Comparison of ENCODE assay signal across 9 cellular contexts in the genomic region with DNA sequence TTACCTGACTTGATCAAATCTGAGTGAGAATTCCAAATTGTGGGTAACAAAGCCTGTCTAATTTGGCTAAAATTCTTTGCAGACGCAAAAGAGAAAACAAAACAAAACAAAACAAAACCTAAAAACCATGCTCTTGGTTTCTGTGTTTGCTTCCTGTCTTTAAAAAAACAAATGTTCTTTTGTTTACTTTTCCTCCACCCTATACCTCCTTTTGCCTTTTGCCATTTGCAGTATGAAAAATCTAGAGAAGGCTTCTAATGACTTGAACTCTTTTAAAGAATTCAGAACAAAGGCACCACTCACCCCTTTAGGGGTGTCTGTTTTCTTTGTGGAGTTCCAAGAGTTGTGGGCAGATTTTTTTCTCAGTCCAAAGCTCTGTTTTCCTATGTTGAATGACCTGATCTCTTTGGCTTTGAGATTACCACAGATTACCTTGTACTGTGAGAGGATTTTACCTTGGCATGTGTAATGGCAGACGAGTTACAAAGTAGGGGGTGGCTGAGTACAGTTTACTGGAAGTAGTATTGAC. TPM values are rescaled to one million over a fixed set of nuclear protein-coding genes. Genes with fewer than 3 reads are reported as not detected.
DNase-seq lines count a peak whose midpoint lies in the region; ATAC-seq and TF ChIP-seq lines count a peak whose summit lies in the region.
"Not testable (repeated sequence)": the region's sequence is repeated elsewhere in the genome, so short reads cannot be mapped to it uniquely, and the experiment has no call there.
"Had no signal": no experiment of that assay in that cellular context is flagged by ENCODE, and none has a peak within 500 bp of the region (broad histone marks: within the 10 kb centered on the region; RNA-seq: fewer than 3 reads in every experiment).

No MANE protein-coding gene starts in this region.

- not testable (repeated sequence) for H4K20me1 ChIP-seq in smooth muscle cell (ENCODE audit: low read depth)

- not testable (repeated sequence) for H3K4me2 ChIP-seq in smooth muscle cell

- H3K4me3 Mint-ChIP-seq in activated naive CD4-positive, alpha-beta T cell treated with anti-CD3 and anti-CD28 coated beads, Interleukin-2, amount 50 U/mL, for 24 hours: not testable (repeated sequence)

- not testable (repeated sequence) for H3K36me3 Mint-ChIP-seq in activated naive CD4-positive, alpha-beta T cell treated with anti-CD3 and anti-CD28 coated beads, Interleukin-2, amount 50 U/mL, for 24 hours

- H3K79me2 ChIP-seq in smooth muscle cell (ENCODE audit: low read depth): not testable (repeated sequence)

- 80% methylated on average over 2 of the region's 2 CpGs for WGBS in smooth muscle cell (ENCODE audit: low lambda C conversion rate)

- peak overlapping the region; percentile 23 for H2AFZ ChIP-seq in smooth muscle cell (ENCODE audit: low read depth)

- peak; percentile 26 for DNase-seq in kidney tubule cell (ENCODE audit: low spot score)
- DNase-seq in smooth muscle cell (lab: John Stamatoyannopoulos, UW; ENCODE audit: unreplicated experiment): not testable (repeated sequence)

- H3K4me3 ChIP-seq in smooth muscle cell: not testable (repeated sequence)

- not testable (repeated sequence) for H3K4me1 ChIP-seq in smooth muscle cell (ENCODE audit: low read depth)

- peak overlapping the region; percentile 65 for H3K27ac Mint-ChIP-seq in activated naive CD4-positive, alpha-beta T cell treated with anti-CD3 and anti-CD28 coated beads, Interleukin-2, amount 50 U/mL, for 24 hours

- H3K27me3 ChIP-seq in smooth muscle cell (ENCODE audit: low read depth): not testable (repeated sequence)

- H3K36me3 ChIP-seq in smooth muscle cell (ENCODE audit: low read depth): not testable (repeated sequence)

- H3K27me3 Mint-ChIP-seq in activated naive CD4-positive, alpha-beta T cell treated with anti-CD3 and anti-CD28 coated beads, Interleukin-2, amount 50 U/mL, for 24 hours: not testable (repeated sequence)

- not testable (repeated sequence) for H3K27ac ChIP-seq in smooth muscle cell (ENCODE audit: low read depth)

- H3K4me1 Mint-ChIP-seq in activated naive CD4-positive, alpha-beta T cell treated with anti-CD3 and anti-CD28 coated beads, Interleukin-2, amount 50 U/mL, for 24 hours: not testable (repeated sequence)

- H3K9ac ChIP-seq in smooth muscle cell (ENCODE audit: low read depth): not testable (repeated sequence)

- TF ChIP-seq CTCF in smooth muscle cell (IDR thresholded peaks at IDR 0.05; ENCODE audit: borderline replicate concordance, insufficient read depth, poor library complexity, severe bottlenecking): not testable (repeated sequence)

- H3F3A ChIP-seq in smooth muscle cell (ENCODE audit: low read depth): not testable (repeated sequence)

- not testable (repeated sequence) for H3K9me3 ChIP-seq in smooth muscle cell (replicated peaks; ENCODE audit: low read depth)

- not testable (repeated sequence) for H3K9me3 Mint-ChIP-seq in activated naive CD4-positive, alpha-beta T cell treated with anti-CD3 and anti-CD28 coated beads, Interleukin-2, amount 50 U/mL, for 24 hours

- ATAC-seq in GM18858 (IDR thresholded peaks at IDR 0.05; ENCODE audit: unreplicated experiment): peak; percentile 44
- ATAC-seq in GM19467 (IDR thresholded peaks at IDR 0.05; ENCODE audit: unreplicated experiment): peak; percentile 56
- peak; percentile 48 for ATAC-seq in HG02588 (IDR thresholded peaks at IDR 0.05; ENCODE audit: unreplicated experiment)
- ATAC-seq in HG03064 (IDR thresholded peaks at IDR 0.05; ENCODE audit: low read depth, unreplicated experiment): peak; percentile 62
- ATAC-seq in HG03521 (IDR thresholded peaks at IDR 0.05; ENCODE audit: unreplicated experiment): peak; percentile 53

RNA-seq across cellular contexts. Expression of a gene that starts 13.9 kb away (rescaled TPM):
- total RNA-seq in smooth muscle cell: not detected in 2 replicates
- 0.08 TPM in 1 of 2 replicates, not detected in the other for polyA plus RNA-seq in smooth muscle cell
- total RNA-seq: activated CD4-positive, alpha-beta T cell treated with anti-CD3 and anti-CD28 coated beads, Interleukin-2, amount 10 ng/mL, durations not matched to agents 7 days and 5 days had no signal
